In genomic region chr3:184727357-184728060, GRCh38 we compare ENCODE assay signal across 8 cellular contexts. TPM values are rescaled to one million over a fixed set of nuclear protein-coding genes. Genes with fewer than 3 reads are reported as not detected.
DNase-seq lines count a peak whose midpoint lies in the region; ATAC-seq and TF ChIP-seq lines count a peak whose summit lies in the region.

No MANE protein-coding gene starts in this region.

- H3K27me3 Mint-ChIP-seq in CD14-positive monocyte (ENCODE audit: low read depth in 3 of 3) = peaks cover 0 to 7% (median 4%) of the 10 kb centered on the region in 3 donors
- peaks cover 5% of the 10 kb centered on the region for H3K27me3 Mint-ChIP-seq in activated CD4-positive, alpha-beta memory T cell treated with anti-CD3 and anti-CD28 coated beads, Interleukin-2, amount 10 ng/mL, durations not matched to agents 7 days and 5 days

- WGBS in transverse colon (ENCODE audit: low coverage in 1 of 2), 2 donors = 39 to 47% methylated on average over 7 to 11 of the region's 11 CpGs

- H3K4me1 ChIP-seq in transverse colon = no peaks in the 10 kb centered on the region

- H3K36me3 Mint-ChIP-seq in CD14-positive monocyte = no peaks in the 10 kb centered on the region
- H3K36me3 Mint-ChIP-seq in activated CD4-positive, alpha-beta memory T cell treated with anti-CD3 and anti-CD28 coated beads, Interleukin-2, amount 10 ng/mL, durations not matched to agents 7 days and 5 days (ENCODE audit: low read depth) = no peaks in the 10 kb centered on the region

- DNase-seq in CD14-positive monocyte (ENCODE audit: low spot score) (no peak), H7 (peak; percentile 93), NCI-H524 (lab: John Stamatoyannopoulos, UW) (peak; percentile 90 to 92), epithelial cell of proximal tubule (ENCODE audit: low read depth) (peak; percentile 16), mucosa of gallbladder (ENCODE audit: low spot score) (peak; percentile 67), transverse colon (peak; percentile 65)
- peak; percentile 49 for DNase-seq in activated CD4-positive, alpha-beta memory T cell treated with anti-CD3 and anti-CD28 coated beads, Interleukin-2, amount 10 ng/mL, durations not matched to agents 7 days and 5 days

- in situ Hi-C loops in transverse colon (cut with MboI; ENCODE audit: low pct_ligation_motif_present in 1 of 4, low pct_unique_long_range_greater_than_20kb in 1 of 4, low sequenced_read_pairs in 3 of 4) = no loop called here

- intact Hi-C loops in CD14-positive monocyte (cut with micrococcal nuclease) = loop anchor here in 1 of 2 donors (5.0 kb wide), 1 partner anchor 50 kb away; no protein-coding TSS in a partner anchor
- intact Hi-C loops in transverse colon (cut with DNase I; ENCODE audit: low total_unique reads) = loop anchor here (1.0 to 5.0 kb wide), 3 partner anchors 31 to 166 kb away; partner anchors contain the start of gene EPHB3

- no peaks in the 10 kb centered on the region for H3K9me3 ChIP-seq in transverse colon

- H3K27ac ChIP-seq in transverse colon = no peak overlapping the region

- H3K27me3 ChIP-seq in H7 (ENCODE audit: control insufficient read depth, insufficient read depth, low read length) (no peaks in the 10 kb centered on the region), transverse colon (no peaks in the 10 kb centered on the region)

- no peak for ATAC-seq in HG03045 (IDR thresholded peaks at IDR 0.05; ENCODE audit: unreplicated experiment)

- no peaks in the 10 kb centered on the region for H3K9me3 Mint-ChIP-seq in CD14-positive monocyte
- no peaks in the 10 kb centered on the region for H3K9me3 Mint-ChIP-seq in activated CD4-positive, alpha-beta memory T cell treated with anti-CD3 and anti-CD28 coated beads, Interleukin-2, amount 10 ng/mL, durations not matched to agents 7 days and 5 days

- H3K4me3 Mint-ChIP-seq in CD14-positive monocyte = no peak overlapping the region
- no peak overlapping the region for H3K4me3 Mint-ChIP-seq in activated CD4-positive, alpha-beta memory T cell treated with anti-CD3 and anti-CD28 coated beads, Interleukin-2, amount 10 ng/mL, durations not matched to agents 7 days and 5 days

- no peak for TF ChIP-seq POLR2A in transverse colon (IDR thresholded peaks at IDR 0.05)

- H3K36me3 ChIP-seq in H7 (replicated peaks; ENCODE audit: control insufficient read depth, insufficient read depth, low read length) (no peaks in the 10 kb centered on the region), transverse colon (no peaks in the 10 kb centered on the region)

- peaks cover 1% of the 10 kb centered on the region for H3K4me1 Mint-ChIP-seq in CD14-positive monocyte
- no peaks in the 10 kb centered on the region for H3K4me1 Mint-ChIP-seq in activated CD4-positive, alpha-beta memory T cell treated with anti-CD3 and anti-CD28 coated beads, Interleukin-2, amount 10 ng/mL, durations not matched to agents 7 days and 5 days

- CTCF ChIA-PET in activated CD4-positive, alpha-beta memory T cell treated with anti-CD3 and anti-CD28 coated beads, Interleukin-2, amount 10 ng/mL, durations not matched to agents 7 days and 5 days (lab: Charles Lee) = interaction anchor here (0.6 to 2.6 kb wide), 13 partner anchors 10 to 185 kb away, joined by 3 to 10 read pairs (median 3); no protein-coding TSS in a partner anchor

- POLR2A ChIA-PET in activated CD4-positive, alpha-beta memory T cell treated with anti-CD3 and anti-CD28 coated beads, Interleukin-2, amount 10 ng/mL, durations not matched to agents 7 days and 5 days (lab: Charles Lee) = no interaction called here

- TF ChIP-seq CTCF in CD14-positive monocyte (IDR thresholded peaks at IDR 0.05) = peak; percentile 86
- TF ChIP-seq CTCF in epithelial cell of proximal tubule (conservative IDR thresholded peaks at IDR 0.05; ENCODE audit: low read depth, low read length) = peak; percentile 86
- peak; percentile 68 to 74 (median 72) for TF ChIP-seq CTCF in transverse colon (IDR thresholded peaks at IDR 0.05)

- peak overlapping the region in 1 of 7 donors; percentile 14 for H3K27ac Mint-ChIP-seq in CD14-positive monocyte
- no peak overlapping the region for H3K27ac Mint-ChIP-seq in activated CD4-positive, alpha-beta memory T cell treated with anti-CD3 and anti-CD28 coated beads, Interleukin-2, amount 10 ng/mL, durations not matched to agents 7 days and 5 days

- TF ChIP-seq EP300 in transverse colon (IDR thresholded peaks at IDR 0.05; ENCODE audit: low read depth) = no peak

- H3K4me3 ChIP-seq in H7 (ENCODE audit: insufficient read depth, low read depth, low read length) (no peak overlapping the region), epithelial cell of proximal tubule (ENCODE audit: low read depth, low read length) (no peak overlapping the region), transverse colon (no peak overlapping the region)

RNA-seq across cellular contexts. Expression of gene MAGEF1, which starts 15.6 kb away (rescaled TPM):
- polyA plus RNA-seq in CD14-positive monocyte = 10 to 100 TPM; 12.2 to 14.8 TPM
- total RNA-seq in H7 (2014; rRNA removed; shearing (Covaris generic)) = 59.8 and 61.0 TPM in 2 replicates
- total RNA-seq in activated CD4-positive, alpha-beta memory T cell treated with anti-CD3 and anti-CD28 coated beads, Interleukin-2, amount 10 ng/mL, durations not matched to agents 7 days and 5 days = 1 to 10 TPM; 5.3 to 5.8 TPM
- 27.5 and 36.2 TPM in 2 replicates for total RNA-seq in epithelial cell of proximal tubule
- total RNA-seq in mucosa of gallbladder = 43.3 TPM
- total RNA-seq in transverse colon = 10 to 100 TPM in 3 of 4 donors, 1 to 10 TPM in 1; 4.2 to 22.5 (median 16.0) TPM
